In the genomic region with DNA sequence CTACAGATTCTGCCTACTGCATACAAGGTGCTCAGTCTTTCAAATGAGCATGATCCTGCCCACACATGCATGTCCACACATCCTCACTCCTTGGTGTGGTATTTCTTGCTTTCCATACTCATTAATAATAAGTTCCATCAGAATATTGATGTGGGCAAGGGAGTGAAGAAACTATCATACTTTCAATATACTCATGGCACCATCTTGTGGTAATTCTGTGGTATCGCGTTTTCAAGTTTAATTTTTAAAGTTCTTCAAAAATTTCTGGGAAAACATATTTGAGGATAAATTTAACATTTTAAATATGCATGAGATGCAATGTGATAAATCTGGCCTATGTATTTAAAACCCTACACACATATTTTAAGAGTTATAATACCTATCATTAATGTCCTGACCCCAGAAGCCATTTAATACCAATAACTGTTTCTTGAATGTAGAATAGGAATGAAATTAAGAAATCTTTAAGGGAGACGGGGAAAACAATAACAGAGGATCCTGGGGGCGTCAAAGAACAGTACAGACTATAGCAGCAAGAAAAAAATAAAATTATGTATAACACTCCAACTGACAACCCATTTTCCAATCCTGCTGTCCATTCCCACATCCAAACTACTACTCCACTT, we compare ENCODE assay signal across 8 cellular contexts.
A peak's percentile ranks its signal among the peaks of the same experiment; 100 is the strongest.
DNase-seq lines count a peak whose midpoint lies in the region; ATAC-seq, FAIRE-seq and TF ChIP-seq lines count a peak whose summit lies in the region.

No MANE protein-coding gene starts in this region.

- H3K9ac ChIP-seq in GM12878 (ENCODE audit: control insufficient read depth, insufficient read depth, low read length): no peak overlapping the region

- H3K79me2 ChIP-seq in GM12878 (ENCODE audit: control insufficient read depth, insufficient read depth, low read length): no peaks in the 10 kb centered on the region

- no peaks in the 10 kb centered on the region for H4K20me1 ChIP-seq in GM12878 (ENCODE audit: control insufficient read depth, insufficient read depth)

- H3K4me3 ChIP-seq in A673 (ENCODE audit: low read depth, low read length, poor library complexity, severe bottlenecking) (no peak overlapping the region), GM12878 (no peak overlapping the region), right lobe of liver (no peak overlapping the region)

- H3K36me3 ChIP-seq in A673 (ENCODE audit: insufficient read depth, low read length, poor library complexity, severe bottlenecking) (no peaks in the 10 kb centered on the region), GM12878 (ENCODE audit: control insufficient read depth in 2 of 2, insufficient read depth in 2 of 2, low read length in 1 of 2) (no peaks in the 10 kb centered on the region), right lobe of liver (no peaks in the 10 kb centered on the region)

- no peak overlapping the region for H2AFZ ChIP-seq in GM12878 (ENCODE audit: control insufficient read depth, low read depth, low read length)

- BruUV-seq in A673 (replicated peaks; lab: Mats Ljungman, UMichigan): no TSS peak
- BruUV-seq in GM12878 (replicated peaks; lab: Mats Ljungman, UMichigan): no TSS peak

- CTCF ChIA-PET in A673 (lab: Charles Lee): no interaction called here
- CTCF ChIA-PET in GM12878 (lab: Yijun Ruan, JAX): interaction anchor here (0.6 to 1.0 kb wide), 6 partner anchors 9 to 342 kb away, joined by 3 to 5 read pairs (median 3); no protein-coding TSS in a partner anchor

- FAIRE-seq in GM12878 (lab: Jason Lieb, UNC): peak; percentile 23

- peak; percentile 78 for TF ChIP-seq RAD21 in GM12878 (IDR thresholded peaks at IDR 0.05; ENCODE audit: insufficient read depth, low read depth, low read length)

- intact Hi-C loops in A673 (cut with micrococcal nuclease; ENCODE audit: unreplicated experiment): loop anchor here (1.0 to 10.0 kb wide), 4 partner anchors 329 to 856 kb away; no protein-coding TSS in a partner anchor
- intact Hi-C loops in GM12878 (cut with micrococcal nuclease; ENCODE audit: unreplicated experiment): loop anchor here (2.0 to 5.0 kb wide), 3 partner anchors 340 to 988 kb away; no protein-coding TSS in a partner anchor
- intact Hi-C loops in right lobe of liver (cut with DNase I): loop anchor here in 1 of 2 donors (10.0 kb wide), 1 partner anchor 326 kb away; no protein-coding TSS in a partner anchor

- WGBS in GM12878 (ENCODE audit: insufficient coverage, insufficient replicate concordance, low lambda C conversion rate, missing lambda C conversion rate): 4% methylated on average over 4 of the region's 4 CpGs
- 5% methylated on average over 4 of the region's 4 CpGs for WGBS in right lobe of liver (ENCODE audit: insufficient coverage, low coverage, low lambda C conversion rate, missing lambda C conversion rate)

- SMC1A ChIA-PET in GM12878 (lab: Charles Lee; ENCODE audit: uncharacterized antibody, unreplicated experiment): interaction anchor here (0.7 kb wide), 2 partner anchors 26 to 174 kb away, joined by 3 read pairs; no protein-coding TSS in a partner anchor

- TF ChIP-seq EP300 in GM12878 (IDR thresholded peaks at IDR 0.05; ENCODE audit: borderline replicate concordance in 1 of 2, control insufficient read depth in 1 of 2, low read depth in 2 of 2, low read length in 2 of 2): no peak

- H3K4me1 ChIP-seq in A673 (ENCODE audit: insufficient read depth, low read length, poor library complexity, severe bottlenecking) (no peaks in the 10 kb centered on the region), GM12878 (ENCODE audit: control insufficient read depth, insufficient read depth, low read length) (no peaks in the 10 kb centered on the region), right lobe of liver (no peaks in the 10 kb centered on the region)

- TF ChIP-seq CTCF in A673 (conservative IDR thresholded peaks at IDR 0.05; ENCODE audit: low read depth, low read length) (peak; percentile 76), GM13976 (IDR thresholded peaks at IDR 0.05; ENCODE audit: borderline replicate concordance, control extremely low read depth, extremely low read depth, insufficient read depth, missing control alignments) (no peak), GM12878 (IDR thresholded peaks at IDR 0.05 in 2 of 3, conservative IDR thresholded peaks at IDR 0.05 in 1 of 3; ENCODE audit: control insufficient read depth in 2 of 3, extremely low read depth in 1 of 3, insufficient read depth in 1 of 3, low read depth in 3 of 3, low read length in 3 of 3) (peak; percentile 42 to 66 (median 57); a peak in 5 of 6 replicates), right lobe of liver (IDR thresholded peaks at IDR 0.05) (peak; percentile 57 to 82 (median 64))

- H3K9me3 ChIP-seq in A673 (ENCODE audit: low read depth, low read length, poor library complexity, severe bottlenecking) (no peaks in the 10 kb centered on the region), GM12878 (replicated peaks; ENCODE audit: control insufficient read depth, insufficient read depth, low read length) (no peaks in the 10 kb centered on the region), right lobe of liver (no peaks in the 10 kb centered on the region)

- H3K27ac ChIP-seq in A673 (ENCODE audit: low read depth, low read length, poor library complexity, severe bottlenecking) (no peak overlapping the region), GM12878 (ENCODE audit: control insufficient read depth, insufficient read depth) (no peak overlapping the region), right lobe of liver (no peak overlapping the region)

- no peaks in the 10 kb centered on the region for H3K27me3 ChIP-seq in A673 (replicated peaks; ENCODE audit: insufficient read depth, low read depth, low read length, poor library complexity)
- no peaks in the 10 kb centered on the region for H3K27me3 ChIP-seq in GM12878 (replicated peaks in 1 of 2; ENCODE audit: control insufficient read depth in 2 of 2, insufficient read depth in 2 of 2, low read length in 1 of 2)
- no peaks in the 10 kb centered on the region for H3K27me3 ChIP-seq in right lobe of liver

- H3K4me2 ChIP-seq in GM12878 (ENCODE audit: control insufficient read depth, insufficient read depth): no peak overlapping the region

- TF ChIP-seq POLR2A in GM12878 (IDR thresholded peaks at IDR 0.05; ENCODE audit: low read depth, low read length) (no peak), right lobe of liver (IDR thresholded peaks at IDR 0.05) (no peak)

- peak; percentile 50 for ATAC-seq in GM12878
- ATAC-seq in right lobe of liver: peak; percentile 56 to 71 (median 64)
- no peak for ATAC-seq in GM19467 (IDR thresholded peaks at IDR 0.05; ENCODE audit: unreplicated experiment)
- no peak for ATAC-seq in GM18870 (IDR thresholded peaks at IDR 0.05; ENCODE audit: unreplicated experiment)
- ATAC-seq in GM21367 (IDR thresholded peaks at IDR 0.05; ENCODE audit: unreplicated experiment): no peak

- DNase-seq in A673 (ENCODE audit: low spot score): peak; percentile 39
- DNase-seq in GM13976 (ENCODE audit: low spot score): peak; percentile 36
- DNase-seq in NCI-H1694 (lab: John Stamatoyannopoulos, UW): peak; percentile 41
- DNase-seq in GM12878 (ENCODE audit: low read depth, low spot score): no peak
- DNase-seq in right lobe of liver: no peak

- in situ Hi-C loops in GM13976 (cut with MboI; ENCODE audit: low sequenced_read_pairs, unreplicated experiment): loop anchor here (10.0 kb wide), 1 partner anchor 336 kb away; no protein-coding TSS in a partner anchor
- in situ Hi-C loops in GM12878 (cut with MboI): loop anchor here (10.0 to 25.0 kb wide), 3 partner anchors 336 to 989 kb away; no protein-coding TSS in a partner anchor

- POLR2A ChIA-PET in A673 (lab: Charles Lee; ENCODE audit: low non-redundant PET): no interaction called here
- POLR2A ChIA-PET in GM12878 (lab: Charles Lee): no interaction called here

- RAD21 ChIA-PET in GM12878 (lab: Charles Lee; ENCODE audit: unreplicated experiment): no interaction called here

TF ChIP-seq in GM12878, 131 proteins besides CTCF, POLR2A, EP300 and RAD21:
- no peak for TF ChIP-seq MTA3 (IDR thresholded peaks at IDR 0.05; ENCODE audit: borderline replicate concordance, low read length)
- no peak for TF ChIP-seq MXI1 (IDR thresholded peaks at IDR 0.05; ENCODE audit: low read depth, low read length)
- TF ChIP-seq GATAD2B (conservative IDR thresholded peaks at IDR 0.05; ENCODE audit: low read depth): no peak
- no peak for TF ChIP-seq TAF1 (IDR thresholded peaks at IDR 0.05; ENCODE audit: borderline replicate concordance, low read depth, low read length)
- no peak for TF ChIP-seq KAT2A (conservative IDR thresholded peaks at IDR 0.05; ENCODE audit: control insufficient read depth, low read depth, low read length)
- peak; percentile 65; the same call in 1 of the 2 replicates for TF ChIP-seq SMC3 (IDR thresholded peaks at IDR 0.05; ENCODE audit: borderline replicate concordance, low read length)

Comparison
In these comparisons a context has a peak if more than half of its experiments do, and no peak if none do; other contexts are left out.
1. DNase-seq: peak in A673 (single experiment), GM13976 (single experiment) and NCI-H1694 (single experiment); none in GM12878 (single experiment) and right lobe of liver (0 of 3).
2. ATAC-seq: peak in GM12878 (single experiment) and right lobe of liver (4 of 4); none in GM19467 (single experiment), GM18870 (single experiment) and GM21367 (single experiment).